ENCODE assay signal across 20 cellular contexts in the genomic region with DNA sequence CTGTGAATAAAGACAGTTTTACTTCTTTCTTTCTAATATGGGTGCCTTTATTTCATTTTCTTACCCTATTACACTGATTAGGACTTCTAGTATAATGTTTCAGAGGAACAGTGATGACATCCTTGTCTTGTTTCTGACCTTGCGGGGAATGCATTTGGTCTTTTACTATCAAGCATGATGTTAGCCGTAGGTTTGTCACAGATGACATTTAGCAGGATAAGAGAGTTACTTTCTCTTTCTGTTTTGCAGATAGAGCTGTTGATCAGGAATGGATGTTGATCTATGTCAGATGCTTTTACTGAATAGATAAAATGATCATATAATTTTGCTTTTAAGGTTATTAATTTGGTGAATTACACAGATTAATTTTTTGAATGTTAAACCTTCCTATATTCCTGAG. TPM values are rescaled to one million over a fixed set of nuclear protein-coding genes. Genes with fewer than 3 reads are reported as not detected.
DNase-seq lines count a peak whose midpoint lies in the region; ATAC-seq and TF ChIP-seq lines count a peak whose summit lies in the region.
"Had no signal": no experiment of that assay in that cellular context is flagged by ENCODE, and none has a peak within 500 bp of the region (broad histone marks: within the 10 kb centered on the region; RNA-seq: fewer than 3 reads in every experiment).

No MANE protein-coding gene starts in this region.

- H3K4me3 ChIP-seq in GM12864 (ENCODE audit: low read depth, low read length) = peak overlapping the region; percentile 2; the same call in 1 of the 2 replicates
- no peak overlapping the region for H3K4me3 ChIP-seq in mesenchymal stem cell (ENCODE audit: insufficient read depth in 1 of 2, low read depth in 1 of 2, low read length in 2 of 2)
- H3K4me3 ChIP-seq: BLaER1 treated with 17β-estradiol and CSF1 and Interleukin-3, amounts not matched to agents 10 nM and 100 nM; K562 had no signal

- no peak for DNase-seq in activated CD4-positive, alpha-beta T cell treated with anti-CD3 and anti-CD28 coated beads, Interleukin-2, amount 10 ng/mL, durations not matched to agents 7 days and 5 days
- DNase-seq in activated CD4-positive, alpha-beta T cell treated with anti-CD3 and anti-CD28 coated beads for 48 hours = no peak
- no peak for DNase-seq in GM12864 (ENCODE audit: low read depth)
- no peak for DNase-seq in activated CD4-positive, alpha-beta memory T cell treated with anti-CD3 and anti-CD28 coated beads for 36 hours
- DNase-seq in mesenchymal stem cell = peak; percentile 18
- no peak for DNase-seq in posterior vena cava (ENCODE audit: low spot score)
- DNase-seq: 8988T; Caco-2; DMS53; GOT3; NCI-H1092; NCI-H2107; NCI-H226; NCI-H526; NK-92 treated with Interleukin-12 subunit alpha and Interleukin-12 subunit beta, amount 100 ng/mL, for 24 hours; PC-3 had no signal

- no peak overlapping the region for H2AK5ac ChIP-seq in mesenchymal stem cell (ENCODE audit: low read length, severe bottlenecking)

- no peak for TF ChIP-seq CTCF in GM12864 (IDR thresholded peaks at IDR 0.05; ENCODE audit: low read depth, low read length, missing control alignments)

- no peak overlapping the region for H3K4me3 Mint-ChIP-seq in activated CD4-positive, alpha-beta T cell treated with anti-CD3 and anti-CD28 coated beads, Interleukin-2, amount 10 ng/mL, durations not matched to agents 7 days and 5 days
- peak overlapping the region; percentile 38 for H3K4me3 Mint-ChIP-seq in activated CD4-positive, alpha-beta memory T cell treated with anti-CD3 and anti-CD28 coated beads for 36 hours

- no peak overlapping the region for H3K14ac ChIP-seq in mesenchymal stem cell (ENCODE audit: low read length in 2 of 2)

- H3K23ac ChIP-seq in mesenchymal stem cell (ENCODE audit: low read length in 2 of 2) = no peak overlapping the region

- no peak overlapping the region for H2BK12ac ChIP-seq in mesenchymal stem cell (ENCODE audit: low read length in 2 of 2)

- H3K4me1 ChIP-seq in mesenchymal stem cell (ENCODE audit: control insufficient read depth, insufficient read depth, low read depth, low read length) = peaks cover 10% of the 10 kb centered on the region
- H3K4me1 ChIP-seq: Caco-2 had no signal

- H3K27ac Mint-ChIP-seq in activated CD4-positive, alpha-beta T cell treated with anti-CD3 and anti-CD28 coated beads, Interleukin-2, amount 10 ng/mL, durations not matched to agents 7 days and 5 days = peak overlapping the region; percentile 38
- H3K27ac Mint-ChIP-seq in activated CD4-positive, alpha-beta memory T cell treated with anti-CD3 and anti-CD28 coated beads for 36 hours = no peak overlapping the region

- H3K79me1 ChIP-seq in mesenchymal stem cell (replicated peaks; ENCODE audit: low read length, poor library complexity, severe bottlenecking) = no peaks in the 10 kb centered on the region

- no peak for ATAC-seq in HG03159 (IDR thresholded peaks at IDR 0.05; ENCODE audit: unreplicated experiment)
- ATAC-seq in GM18861 (IDR thresholded peaks at IDR 0.05; ENCODE audit: unreplicated experiment) = no peak
- ATAC-seq: K562, PC-3 had no signal

- H2AFZ ChIP-seq in mesenchymal stem cell (ENCODE audit: low read depth, low read length) = no peak overlapping the region

- intact Hi-C loops in activated CD4-positive, alpha-beta memory T cell treated with anti-CD3 and anti-CD28 coated beads for 36 hours (cut with micrococcal nuclease) = no loop called here
- intact Hi-C loops in posterior vena cava (cut with DNase I) = loop anchor here in 1 of 2 donors (10.0 kb wide), 1 partner anchor 1157 kb away; no protein-coding TSS in a partner anchor

- H4K8ac ChIP-seq in mesenchymal stem cell (ENCODE audit: low read length) = no peak overlapping the region

- H3K9me3 Mint-ChIP-seq in activated CD4-positive, alpha-beta T cell treated with anti-CD3 and anti-CD28 coated beads, Interleukin-2, amount 10 ng/mL, durations not matched to agents 7 days and 5 days = no peaks in the 10 kb centered on the region
- no peaks in the 10 kb centered on the region for H3K9me3 Mint-ChIP-seq in activated CD4-positive, alpha-beta memory T cell treated with anti-CD3 and anti-CD28 coated beads for 36 hours

- CTCF ChIA-PET in activated CD4-positive, alpha-beta T cell treated with anti-CD3 and anti-CD28 coated beads, Interleukin-2, amount 10 ng/mL, durations not matched to agents 7 days and 5 days (lab: Charles Lee) = no interaction called here
- CTCF ChIA-PET in activated CD4-positive, alpha-beta memory T cell treated with anti-CD3 and anti-CD28 coated beads for 36 hours (lab: Charles Lee) = no interaction called here

- POLR2A ChIA-PET in activated CD4-positive, alpha-beta T cell treated with anti-CD3 and anti-CD28 coated beads, Interleukin-2, amount 10 ng/mL, durations not matched to agents 7 days and 5 days (lab: Charles Lee) = no interaction called here
- POLR2A ChIA-PET in activated CD4-positive, alpha-beta memory T cell treated with anti-CD3 and anti-CD28 coated beads for 36 hours (lab: Charles Lee) = no interaction called here

- H2BK15ac ChIP-seq in mesenchymal stem cell (ENCODE audit: low read depth, poor library complexity, severe bottlenecking) = no peak overlapping the region

- no peaks in the 10 kb centered on the region for H3K9me3 ChIP-seq in mesenchymal stem cell (ENCODE audit: control insufficient read depth, low read length)
- H3K9me3 ChIP-seq: Caco-2 had no signal

- H3K36me3 Mint-ChIP-seq in activated CD4-positive, alpha-beta T cell treated with anti-CD3 and anti-CD28 coated beads, Interleukin-2, amount 10 ng/mL, durations not matched to agents 7 days and 5 days (ENCODE audit: low read depth) = no peaks in the 10 kb centered on the region
- H3K36me3 Mint-ChIP-seq in activated CD4-positive, alpha-beta memory T cell treated with anti-CD3 and anti-CD28 coated beads for 36 hours = no peaks in the 10 kb centered on the region

- H2BK5ac ChIP-seq in mesenchymal stem cell (ENCODE audit: low read depth, low read length, poor library complexity, severe bottlenecking) = no peak overlapping the region

- no peak overlapping the region for H4K91ac ChIP-seq in mesenchymal stem cell (ENCODE audit: low read length)

- H3K4me2 ChIP-seq in mesenchymal stem cell (ENCODE audit: low read length, poor library complexity, severe bottlenecking) = no peak overlapping the region
- H3K4me2 ChIP-seq: BLaER1 treated with 17β-estradiol and CSF1 and Interleukin-3, amounts not matched to agents 10 nM and 100 nM had no signal

- no peak overlapping the region for H3K4ac ChIP-seq in mesenchymal stem cell (ENCODE audit: low read depth in 1 of 2, low read length in 2 of 2)

- peaks cover 9% of the 10 kb centered on the region for H3K4me1 Mint-ChIP-seq in activated CD4-positive, alpha-beta T cell treated with anti-CD3 and anti-CD28 coated beads, Interleukin-2, amount 10 ng/mL, durations not matched to agents 7 days and 5 days
- peaks cover 8% of the 10 kb centered on the region for H3K4me1 Mint-ChIP-seq in activated CD4-positive, alpha-beta memory T cell treated with anti-CD3 and anti-CD28 coated beads for 36 hours (ENCODE audit: low read depth)

- H2BK120ac ChIP-seq in mesenchymal stem cell (ENCODE audit: low read depth, low read length) = no peak overlapping the region

- H3K9ac ChIP-seq in mesenchymal stem cell (ENCODE audit: low read length) = no peak overlapping the region
- H3K9ac ChIP-seq: BLaER1 treated with 17β-estradiol and CSF1 and Interleukin-3, amounts not matched to agents 10 nM and 100 nM had no signal

- no peak overlapping the region for H3K27ac ChIP-seq in mesenchymal stem cell (ENCODE audit: low read length, poor library complexity, severe bottlenecking)
- H3K27ac ChIP-seq: BLaER1 treated with 17β-estradiol and CSF1 and Interleukin-3, amounts not matched to agents 10 nM and 100 nM had no signal

- peaks cover 61% of the 10 kb centered on the region for H3K27me3 Mint-ChIP-seq in activated CD4-positive, alpha-beta T cell treated with anti-CD3 and anti-CD28 coated beads, Interleukin-2, amount 10 ng/mL, durations not matched to agents 7 days and 5 days
- H3K27me3 Mint-ChIP-seq in activated CD4-positive, alpha-beta memory T cell treated with anti-CD3 and anti-CD28 coated beads for 36 hours = peaks cover 12% of the 10 kb centered on the region

- H3K36me3 ChIP-seq in mesenchymal stem cell (ENCODE audit: control insufficient read depth in 1 of 2, insufficient read depth in 2 of 2, low read depth in 1 of 2, low read length in 2 of 2) = no peaks in the 10 kb centered on the region
- H3K36me3 ChIP-seq: BLaER1 treated with 17β-estradiol and CSF1 and Interleukin-3, amounts not matched to agents 10 nM and 100 nM had no signal

- H3K18ac ChIP-seq in mesenchymal stem cell (ENCODE audit: low read depth in 1 of 2, low read length in 2 of 2) = no peak overlapping the region

- 97% methylated on average over 2 of the region's 2 CpGs for WGBS in mesenchymal stem cell

- H3K27me3 ChIP-seq in mesenchymal stem cell (ENCODE audit: control insufficient read depth in 1 of 2, insufficient read depth in 1 of 2, low read length in 2 of 2) = no peaks in the 10 kb centered on the region

RNA-seq across cellular contexts. Expression of a gene that starts 6.7 kb away (rescaled TPM):
- total RNA-seq in activated CD4-positive, alpha-beta T cell treated with anti-CD3 and anti-CD28 coated beads, Interleukin-2, amount 10 ng/mL, durations not matched to agents 7 days and 5 days = 1 to 10 TPM; 4.0 to 4.1 TPM
- 1 to 10 TPM; 1.1 to 1.9 TPM for total RNA-seq in activated CD4-positive, alpha-beta memory T cell treated with anti-CD3 and anti-CD28 coated beads for 36 hours
- 947 TPM for polyA plus RNA-seq in mesenchymal stem cell (2013, experiment 1 of 2)
- polyA plus RNA-seq in mesenchymal stem cell (2013, experiment 2 of 2) = 926 TPM
- 100 to 1,000 TPM; 147 TPM for total RNA-seq in posterior vena cava

RNA-seq across cellular contexts. Expression of a gene that starts 39.4 kb away (rescaled TPM):
- not detected for total RNA-seq in activated CD4-positive, alpha-beta T cell treated with anti-CD3 and anti-CD28 coated beads, Interleukin-2, amount 10 ng/mL, durations not matched to agents 7 days and 5 days
- not detected for total RNA-seq in activated CD4-positive, alpha-beta memory T cell treated with anti-CD3 and anti-CD28 coated beads for 36 hours
- polyA plus RNA-seq in mesenchymal stem cell (2013, experiment 1 of 2) = 0.33 TPM
- 0.32 TPM for polyA plus RNA-seq in mesenchymal stem cell (2013, experiment 2 of 2)
- not detected for total RNA-seq in posterior vena cava
- total RNA-seq: Caco-2, K562 had no signal
- polyA plus RNA-seq: K562 had no signal

RNA-seq across cellular contexts. Expression of a gene that starts 54.8 kb away (rescaled TPM):
- not detected for total RNA-seq in activated CD4-positive, alpha-beta T cell treated with anti-CD3 and anti-CD28 coated beads, Interleukin-2, amount 10 ng/mL, durations not matched to agents 7 days and 5 days
- total RNA-seq in activated CD4-positive, alpha-beta memory T cell treated with anti-CD3 and anti-CD28 coated beads for 36 hours = not detected
- polyA plus RNA-seq in mesenchymal stem cell (2013, experiment 1 of 2) = not detected
- polyA plus RNA-seq in mesenchymal stem cell (2013, experiment 2 of 2) = not detected
- total RNA-seq in posterior vena cava = not detected
- total RNA-seq: Caco-2, K562 had no signal
- polyA plus RNA-seq: K562 had no signal

Comparison
In these comparisons a context has a peak if more than half of its experiments do, and no peak if none do; other contexts are left out.
1. RNA of a gene that starts 6.7 kb away (total RNA-seq): 147 TPM in posterior vena cava; 4.0 to 4.1 TPM in activated CD4-positive, alpha-beta T cell treated with anti-CD3 and anti-CD28 coated beads, Interleukin-2, amount 10 ng/mL, durations not matched to agents 7 days and 5 days and 1.1 to 1.9 TPM in activated CD4-positive, alpha-beta memory T cell treated with anti-CD3 and anti-CD28 coated beads for 36 hours; every median in the first group is over 10 times any median in the second.